ENCODE assay signal across 9 cellular contexts in the genomic region with DNA sequence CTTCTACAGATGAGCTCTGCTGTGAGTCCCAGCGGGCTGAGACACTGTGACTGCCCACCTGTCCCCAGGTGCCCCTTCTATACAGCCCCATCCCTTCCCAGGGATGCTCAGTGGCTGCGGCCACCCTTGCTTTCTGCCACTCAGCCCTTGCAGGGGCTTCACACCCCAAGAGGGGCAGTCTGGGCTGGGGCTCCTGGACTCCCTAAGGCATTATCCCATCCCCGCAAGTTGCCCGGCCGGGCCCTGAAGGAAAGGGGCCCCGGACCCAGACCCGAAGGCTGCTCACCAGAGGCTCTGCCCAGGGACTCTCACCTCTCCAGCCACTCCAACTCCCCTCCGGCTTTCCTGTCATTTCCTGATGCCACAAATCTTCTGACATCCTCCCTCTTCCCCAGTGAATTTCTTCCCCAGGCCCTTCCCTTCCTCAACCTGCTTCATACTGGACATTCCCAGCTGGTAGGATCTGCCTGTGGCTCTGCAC.
DNase-seq lines count a peak whose midpoint lies in the region; ATAC-seq and TF ChIP-seq lines count a peak whose summit lies in the region.
"Had no signal": no experiment of that assay in that cellular context is flagged by ENCODE, and none has a peak within 500 bp of the region (broad histone marks: within the 10 kb centered on the region; RNA-seq: fewer than 3 reads in every experiment).

No MANE protein-coding gene starts in this region.

- no peak overlapping the region for H4K91ac ChIP-seq in H9 (ENCODE audit: insufficient read length, low read depth, low read length)

- no peak overlapping the region for H3K56ac ChIP-seq in H9 (ENCODE audit: insufficient read length, low read depth, low read length)

- no peak overlapping the region for H3K18ac ChIP-seq in H9 (ENCODE audit: insufficient read length, low read depth, low read length)

- no peak overlapping the region for H3K14ac ChIP-seq in H9 (ENCODE audit: insufficient read depth, low read length)

- no peak overlapping the region for H2BK15ac ChIP-seq in H9 (ENCODE audit: low read depth, low read length)

- no peak for ATAC-seq in HG03378 (IDR thresholded peaks at IDR 0.05; ENCODE audit: unreplicated experiment)

- H3K4me3 ChIP-seq in WERI-Rb-1 (ENCODE audit: low read depth, low read length) = peak overlapping the region; percentile 31
- H3K4me3 ChIP-seq in skin epidermis = no peak overlapping the region

- H2BK120ac ChIP-seq in H9 (ENCODE audit: low read depth, low read length, poor library complexity, severe bottlenecking) = no peak overlapping the region

- H3K23me2 ChIP-seq in H9 (ENCODE audit: insufficient read length, low read depth, low read length, poor library complexity, severe bottlenecking) = no peaks in the 10 kb centered on the region

- no peaks in the 10 kb centered on the region for H3K27me3 Mint-ChIP-seq in H9 (ENCODE audit: low read depth)

- no peak overlapping the region for H3T11ph ChIP-seq in H9 (ENCODE audit: low read length)

- H3K27me3 ChIP-seq in H9 (ENCODE audit: insufficient read depth, low read length) (no peaks in the 10 kb centered on the region), WERI-Rb-1 (ENCODE audit: insufficient read depth, low read depth, severe bottlenecking) (no peaks in the 10 kb centered on the region)

- DNase-seq in H9 (no peak), WERI-Rb-1 (peak; percentile 35), islet precursor cell (peak; percentile 65), NCI-H1694 treated with DMSO at 0.1 percent for 48 hours (lab: John Stamatoyannopoulos, UW) (no peak)
- no peak for DNase-seq in stimulated activated CD8-positive, alpha-beta memory T cell treated with anti-CD3 and anti-CD28 coated beads, Interleukin-4, amount 100 ng/mL, for 48 hours
- DNase-seq: GOT3; stimulated activated CD4-positive, alpha-beta T cell treated with anti-CD3 and anti-CD28 coated beads, Interleukin-2, amount 100 ng/mL, for 48 hours had no signal

- no peaks in the 10 kb centered on the region for H3K9me3 Mint-ChIP-seq in H9

- no peaks in the 10 kb centered on the region for H3K79me2 ChIP-seq in H9 (ENCODE audit: insufficient read depth, low read length)

- H3K23ac ChIP-seq in H9 (ENCODE audit: insufficient read length, low read depth, low read length) = no peak overlapping the region

- no peaks in the 10 kb centered on the region for H4K20me1 ChIP-seq in H9 (ENCODE audit: control insufficient read depth, insufficient read depth, insufficient read length)

- H3K4me3 Mint-ChIP-seq in H9 = no peak overlapping the region

- H3K4ac ChIP-seq in H9 (ENCODE audit: low read depth, low read length) = no peak overlapping the region

- TF ChIP-seq CTCF in H9 (conservative IDR thresholded peaks at IDR 0.05) (no peak), WERI-Rb-1 (IDR thresholded peaks at IDR 0.05; ENCODE audit: low read depth, low read length) (no peak)

- H3K4me1 ChIP-seq in H9 (ENCODE audit: insufficient read depth, low read length) = peaks cover 3% of the 10 kb centered on the region; the same call in 1 of the 2 replicates

- H3K79me1 ChIP-seq in H9 (ENCODE audit: insufficient read depth, low read depth, low read length, poor library complexity, severe bottlenecking) = no peaks in the 10 kb centered on the region

- no peak overlapping the region for H4K8ac ChIP-seq in H9 (replicated peaks; ENCODE audit: insufficient read length, low read depth, low read length)

- no CpG with 5 or more reads among the region's 8 CpGs for WGBS in H9 (ENCODE audit: extremely low coverage, insufficient read length, low lambda C conversion rate)

- H3K9me3 ChIP-seq in H9 (ENCODE audit: control insufficient read depth, low read depth, low read length) = no peaks in the 10 kb centered on the region
- H3K9me3 ChIP-seq in WERI-Rb-1 (ENCODE audit: severe bottlenecking) = no peaks in the 10 kb centered on the region

- peaks cover 39 to 41% of the 10 kb centered on the region in 2 experiments for H3K4me1 Mint-ChIP-seq in H9

- H3K27ac ChIP-seq in H9 (ENCODE audit: insufficient read length, low read depth, low read length) = no peak overlapping the region
- peak overlapping the region; percentile 87 for H3K27ac ChIP-seq in WERI-Rb-1
- peak overlapping the region in 17 of 21 experiments; percentile 7 to 87 (median 37) for H3K27ac ChIP-seq in skin epidermis

- H2BK12ac ChIP-seq in H9 (ENCODE audit: insufficient read length, low read depth, low read length) = no peak overlapping the region

- no peaks in the 10 kb centered on the region for H3K36me3 Mint-ChIP-seq in H9 (ENCODE audit: insufficient read depth in 1 of 3, low read depth in 3 of 3)

- H2AK5ac ChIP-seq in H9 (ENCODE audit: insufficient read length, low read length) = no peak overlapping the region

- no peak overlapping the region for H2BK5ac ChIP-seq in H9 (ENCODE audit: insufficient read length, low read length)

- H4K5ac ChIP-seq in H9 (ENCODE audit: insufficient read length, low read depth, low read length) = no peak overlapping the region

- no peaks in the 10 kb centered on the region for H3K36me3 ChIP-seq in WERI-Rb-1

- H3K27ac Mint-ChIP-seq in H9 = peak overlapping the region in 2 of 3 experiments; percentile 51 to 92; a peak in 2 of 7 replicates

- H2BK20ac ChIP-seq in H9 (ENCODE audit: low read depth, low read length, poor library complexity, severe bottlenecking) = no peak overlapping the region

- H3K4me2 ChIP-seq in H9 (ENCODE audit: insufficient read depth, insufficient read length, low read length) = no peak overlapping the region

- H3K9ac ChIP-seq in H9 (ENCODE audit: extremely low read depth, insufficient read length, low read length) = no peak overlapping the region

- H2AFZ ChIP-seq in H9 (ENCODE audit: low read length) = no peak overlapping the region

Comparison
In these comparisons a context has a peak if more than half of its experiments do, and no peak if none do; other contexts are left out.
1. DNase-seq: peak in WERI-Rb-1 (single experiment) and islet precursor cell (single experiment); none in H9 (single experiment), stimulated activated CD8-positive, alpha-beta memory T cell treated with anti-CD3 and anti-CD28 coated beads, Interleukin-4, amount 100 ng/mL, for 48 hours (single experiment) and NCI-H1694 treated with DMSO at 0.1 percent for 48 hours (single experiment).